ENCODE assay signal across 8 cellular contexts in genomic region chr7:50307368-50308012, GRCh38. TPM values are rescaled to one million over a fixed set of nuclear protein-coding genes. Genes with fewer than 3 reads are reported as not detected.
DNase-seq lines count a peak whose midpoint lies in the region; ATAC-seq and TF ChIP-seq lines count a peak whose summit lies in the region.

No MANE protein-coding gene starts in this region.

- peak; percentile 54 to 86 (median 76) for DNase-seq in CD8-positive, alpha-beta T cell
- DNase-seq in T-helper 17 cell (peak in 2 of 3 donors; percentile 44 to 52), midbrain (lab: John Stamatoyannopoulos, UW) (no peak), HuH-7.5 (ENCODE audit: low spot score) (no peak)
- peak in 2 of 3 donors; percentile 42 to 44 for DNase-seq in effector memory CD4-positive, alpha-beta T cell

- H3K9me3 Mint-ChIP-seq in CD8-positive, alpha-beta T cell: no peaks in the 10 kb centered on the region

- peak overlapping the region; percentile 93 for H3K4me3 Mint-ChIP-seq in CD8-positive, alpha-beta T cell
- peak overlapping the region; percentile 99 for H3K4me3 Mint-ChIP-seq in T-helper 17 cell

- H3K36me3 Mint-ChIP-seq in CD8-positive, alpha-beta T cell: peaks cover 40% of the 10 kb centered on the region
- H3K36me3 Mint-ChIP-seq in T-helper 17 cell (ENCODE audit: low read depth): peaks cover 16% of the 10 kb centered on the region

- no peaks in the 10 kb centered on the region for H3K9me3 ChIP-seq in CD8-positive, alpha-beta T cell (ENCODE audit: low read length)
- no peaks in the 10 kb centered on the region for H3K9me3 ChIP-seq in T-helper 17 cell (ENCODE audit: control insufficient read depth, low read length, poor library complexity, severe bottlenecking)
- no peaks in the 10 kb centered on the region for H3K9me3 ChIP-seq in effector memory CD4-positive, alpha-beta T cell (ENCODE audit: control insufficient read depth, low read length)

- CTCF ChIA-PET in CD8-positive, alpha-beta T cell (lab: Charles Lee): interaction anchor here (0.7 to 25.1 kb wide), 23 partner anchors 10 to 110 kb away, joined by 3 to 494 read pairs (median 3); no protein-coding TSS in a partner anchor

- H3K4me1 ChIP-seq in CD8-positive, alpha-beta T cell (ENCODE audit: insufficient read depth, low read length): peaks cover 57% of the 10 kb centered on the region
- peaks cover 30% of the 10 kb centered on the region for H3K4me1 ChIP-seq in effector memory CD4-positive, alpha-beta T cell (ENCODE audit: control insufficient read depth, insufficient read depth, low read length, poor library complexity, severe bottlenecking)

- H3K27me3 ChIP-seq in CD8-positive, alpha-beta T cell (ENCODE audit: insufficient read depth, low read length): no peaks in the 10 kb centered on the region
- no peaks in the 10 kb centered on the region for H3K27me3 ChIP-seq in effector memory CD4-positive, alpha-beta T cell (replicated peaks; ENCODE audit: control insufficient read depth, insufficient read depth, low read length, poor library complexity, severe bottlenecking)

- peak overlapping the region; percentile 96 for H3K4me3 ChIP-seq in CD8-positive, alpha-beta T cell (ENCODE audit: low read depth, low read length)
- H3K4me3 ChIP-seq in effector memory CD4-positive, alpha-beta T cell (ENCODE audit: insufficient read depth, low read depth, low read length, poor library complexity, severe bottlenecking): peak overlapping the region; percentile 79

- peak overlapping the region; percentile 96 for H3K27ac ChIP-seq in CD8-positive, alpha-beta T cell (ENCODE audit: low read depth, low read length)
- peak overlapping the region; percentile 86 for H3K27ac ChIP-seq in effector memory CD4-positive, alpha-beta T cell (ENCODE audit: insufficient read depth, low read length, poor library complexity, severe bottlenecking)

- peak; percentile 57 for ATAC-seq in CD8-positive, alpha-beta T cell
- peak; percentile 21 for ATAC-seq in GM21619 (IDR thresholded peaks at IDR 0.05; ENCODE audit: unreplicated experiment)
- peak; percentile 57 for ATAC-seq in T-helper 17 cell
- no peak for ATAC-seq in HG03025 (IDR thresholded peaks at IDR 0.05; ENCODE audit: low FRiP score, unreplicated experiment)
- ATAC-seq in HG02870 (IDR thresholded peaks at IDR 0.05; ENCODE audit: unreplicated experiment): no peak

- peaks cover 50% of the 10 kb centered on the region for H3K4me1 Mint-ChIP-seq in CD8-positive, alpha-beta T cell (ENCODE audit: low read depth)
- peaks cover 46% of the 10 kb centered on the region for H3K4me1 Mint-ChIP-seq in T-helper 17 cell

- TF ChIP-seq CTCF in CD8-positive, alpha-beta T cell (IDR thresholded peaks at IDR 0.05): no peak

- intact Hi-C loops in CD8-positive, alpha-beta T cell (cut with DNase I, micrococcal nuclease): loop anchor here (1.0 to 5.0 kb wide), 5 partner anchors 10 to 110 kb away; no protein-coding TSS in a partner anchor

- H3K27ac Mint-ChIP-seq in CD8-positive, alpha-beta T cell: peak overlapping the region; percentile 96
- no peak overlapping the region for H3K27ac Mint-ChIP-seq in T-helper 17 cell

- H3K36me3 ChIP-seq in CD8-positive, alpha-beta T cell (ENCODE audit: insufficient read depth, low read length): no peaks in the 10 kb centered on the region
- H3K36me3 ChIP-seq in effector memory CD4-positive, alpha-beta T cell (ENCODE audit: control insufficient read depth, insufficient read depth, low read length): peaks cover 4% of the 10 kb centered on the region

- H3K27me3 Mint-ChIP-seq in CD8-positive, alpha-beta T cell (ENCODE audit: low read depth): no peaks in the 10 kb centered on the region
- no peaks in the 10 kb centered on the region for H3K27me3 Mint-ChIP-seq in T-helper 17 cell

- POLR2A ChIA-PET in CD8-positive, alpha-beta T cell (lab: Charles Lee): interaction anchor here (0.7 to 25.1 kb wide), 10 partner anchors 16 to 134 kb away, joined by 3 to 1039 read pairs (median 4); no protein-coding TSS in a partner anchor

RNA-seq across cellular contexts. Expression of gene IKZF1, which starts 3.0 kb away (rescaled TPM):
- 100 to 1,000 TPM; 248 TPM for total RNA-seq in CD8-positive, alpha-beta T cell
- total RNA-seq in T-helper 17 cell: 100 to 1,000 TPM; 301 to 323 TPM

Comparison
In these comparisons a context has a peak if more than half of its experiments do, and no peak if none do; other contexts are left out.
1. ATAC-seq: peak in CD8-positive, alpha-beta T cell (single experiment), GM21619 (single experiment) and T-helper 17 cell (single experiment); none in HG03025 (single experiment) and HG02870 (single experiment).
2. DNase-seq: peak in CD8-positive, alpha-beta T cell (7 of 7), T-helper 17 cell (2 of 3) and effector memory CD4-positive, alpha-beta T cell (2 of 3); none in midbrain (single experiment) and HuH-7.5 (single experiment).